In genomic region chr10:123884351-123884906, GRCh38 we compare ENCODE assay signal across 19 cellular contexts. TPM values are rescaled to one million over a fixed set of nuclear protein-coding genes. Genes with fewer than 3 reads are reported as not detected.
DNase-seq lines count a peak whose midpoint lies in the region; FAIRE-seq and TF ChIP-seq lines count a peak whose summit lies in the region.
"Had no signal": no experiment of that assay in that cellular context is flagged by ENCODE, and none has a peak within 500 bp of the region (broad histone marks: within the 10 kb centered on the region; RNA-seq: fewer than 3 reads in every experiment).

No MANE protein-coding gene starts in this region.

- H4K8ac ChIP-seq in H1 (ENCODE audit: extremely low read depth, insufficient read depth, low read length), result no peak overlapping the region

- 0 out of 2 replicates have a peak overlapping the region, but pooled peaks have one; percentile 23 for H2BK12ac ChIP-seq in H1 (ENCODE audit: low read depth, low read length)

- POLR2A ChIA-PET in H1 (lab: Charles Lee; ENCODE audit: partially characterized antibody), result no interaction called here

- no peak for TF ChIP-seq RAD21 in H1 (IDR thresholded peaks at IDR 0.05 in 1 of 2, conservative IDR thresholded peaks at IDR 0.05 in 1 of 2; ENCODE audit: low read depth in 2 of 2, low read length in 2 of 2)

- H3K56ac ChIP-seq in H1 (replicated peaks; ENCODE audit: insufficient read length, low read depth, low read length), result no peak overlapping the region

- no peaks in the 10 kb centered on the region for H3K36me3 Mint-ChIP-seq in type B pancreatic cell

- H3K79me1 ChIP-seq in H1 (ENCODE audit: low read depth, low read length), result no peaks in the 10 kb centered on the region

- TF ChIP-seq EP300 in H1 (IDR thresholded peaks at IDR 0.05; ENCODE audit: borderline replicate concordance in 1 of 2, low read depth in 2 of 2, low read length in 2 of 2), result no peak

- intact Hi-C loops in kidney (cut with DNase I), result no loop called here
- intact Hi-C loops in posterior vena cava (cut with DNase I), result no loop called here

- H3K27me3 Mint-ChIP-seq in type B pancreatic cell, result peaks cover 35% of the 10 kb centered on the region

- no peak overlapping the region for H3K4me2 ChIP-seq in H1 (ENCODE audit: insufficient read depth in 1 of 2, low read depth in 2 of 2, low read length in 2 of 2)
- H3K4me2 ChIP-seq: A549, KMS-11 had no signal

- DNase-seq in H1 (ENCODE audit: low read depth in 1 of 2, low spot score in 2 of 2) (no peak), kidney (peak; percentile 13), posterior vena cava (ENCODE audit: low spot score) (peak; percentile 52), type B pancreatic cell (ENCODE audit: extremely low spot score, unreplicated experiment) (no peak), HTR-8/SVneo (ENCODE audit: insufficient read length, low spot score) (no peak), RCC 7860 (ENCODE audit: low spot score) (no peak), GM19238 (ENCODE audit: insufficient read length, low spot score) (no peak)
- DNase-seq: CD4-positive, alpha-beta T cell; GF-D8; MV-4-11; NCI-H1694 treated with DMSO at 0.1 percent for 48 hours; NCI-H748 treated with DMSO at 0.1 percent for 48 hours; NK-92 treated with Interleukin-12 subunit alpha and Interleukin-12 subunit beta, amount 100 ng/mL, for 24 hours; SHP77 had no signal

- TF ChIP-seq CTCF in H1 (IDR thresholded peaks at IDR 0.05; ENCODE audit: control extremely low read depth in 1 of 3, insufficient read depth in 1 of 3, low read depth in 1 of 3, low read length in 3 of 3), result no peak
- no peak for TF ChIP-seq CTCF in kidney (IDR thresholded peaks at IDR 0.05; ENCODE audit: borderline replicate concordance, extremely low read depth, insufficient read depth)
- no peak for TF ChIP-seq CTCF in type B pancreatic cell (conservative IDR thresholded peaks at IDR 0.05)

- H4K20me1 ChIP-seq in H1 (replicated peaks in 1 of 2; ENCODE audit: control insufficient read depth in 1 of 2, insufficient read depth in 2 of 2, low read length in 2 of 2), result peaks cover 0 to 2% of the 10 kb centered on the region in 2 experiments

- H3K18ac ChIP-seq in H1 (ENCODE audit: extremely low read depth, low read length), result no peak overlapping the region

- no peak for TF ChIP-seq POLR2A in H1 (IDR thresholded peaks at IDR 0.05; ENCODE audit: control extremely low read depth in 1 of 2, low read depth in 2 of 2, low read length in 2 of 2)

- H2AK5ac ChIP-seq in H1 (ENCODE audit: low read depth, low read length), result no peak overlapping the region

- no peak overlapping the region for H2BK120ac ChIP-seq in H1 (replicated peaks; ENCODE audit: low read depth, low read length)

- H3K9me3 ChIP-seq in H1 (ENCODE audit: insufficient read depth in 2 of 2, low read depth in 1 of 2, low read length in 1 of 2) (no peaks in the 10 kb centered on the region), kidney (ENCODE audit: control insufficient read depth in 1 of 2, low read length in 2 of 2) (no peaks in the 10 kb centered on the region)
- H3K9me3 ChIP-seq: A549 had no signal

- H3K36me3 ChIP-seq in H1 (ENCODE audit: control insufficient read depth in 2 of 4, insufficient read depth in 4 of 4, low read length in 3 of 4), result no peaks in the 10 kb centered on the region
- no peaks in the 10 kb centered on the region for H3K36me3 ChIP-seq in kidney (ENCODE audit: control insufficient read depth in 1 of 2, insufficient read depth in 2 of 2, low read length in 2 of 2)

- 88% methylated on average over 7 of the region's 7 CpGs; no CpG with 5 or more reads in 1 of the 2 experiments for WGBS in H1 (ENCODE audit: extremely low coverage in 1 of 2, insufficient coverage in 1 of 2, insufficient read length in 1 of 2, insufficient replicate concordance in 2 of 2, low coverage in 1 of 2, low lambda C conversion rate in 2 of 2, missing lambda C conversion rate in 1 of 2), 2 experiments

- H4K5ac ChIP-seq in H1 (ENCODE audit: insufficient read length, low read depth, low read length), result no peak overlapping the region

- H2BK15ac ChIP-seq in H1 (ENCODE audit: low read length), result no peak overlapping the region

- no peak overlapping the region for H2AFZ ChIP-seq in H1 (ENCODE audit: low read length)

- no peak overlapping the region for H3K27ac ChIP-seq in H1 (ENCODE audit: low read depth, low read length)
- H3K27ac ChIP-seq in kidney (ENCODE audit: low read depth in 2 of 2, low read length in 2 of 2), result no peak overlapping the region
- H3K27ac ChIP-seq: A549, KMS-11 had no signal

- H3K23me2 ChIP-seq in H1 (ENCODE audit: low read depth, low read length), result no peaks in the 10 kb centered on the region

- CTCF ChIA-PET in H1 (lab: Charles Lee; ENCODE audit: partially characterized antibody), result no interaction called here

- peak overlapping the region; percentile 74 for H3K4me3 Mint-ChIP-seq in type B pancreatic cell
- H3K4me3 Mint-ChIP-seq: CD4-positive, alpha-beta T cell had no signal

- H3K4me1 ChIP-seq in H1 (replicated peaks in 1 of 4; ENCODE audit: control insufficient read depth in 3 of 4, insufficient read depth in 4 of 4, low read length in 3 of 4), result no peaks in the 10 kb centered on the region; a peak in 1 of 7 replicates
- H3K4me1 ChIP-seq in kidney (ENCODE audit: control insufficient read depth in 1 of 2, insufficient read depth in 1 of 2, low read depth in 1 of 2, low read length in 2 of 2), result peaks cover 0 to 2% of the 10 kb centered on the region in 2 donors
- H3K4me1 ChIP-seq: A549 had no signal

- H3K4me3 ChIP-seq in H1 (ENCODE audit: extremely low read depth in 1 of 4, insufficient read depth in 2 of 4, low read depth in 3 of 4, low read length in 4 of 4), result no peak overlapping the region
- H3K4me3 ChIP-seq in kidney (ENCODE audit: low read length in 2 of 2), result no peak overlapping the region
- H3K4me3 ChIP-seq: A549 had no signal

- H2BK5ac ChIP-seq in H1 (ENCODE audit: low read depth, low read length), result no peak overlapping the region

- H3K27me3 ChIP-seq in H1 (replicated peaks in 1 of 4; ENCODE audit: control insufficient read depth in 3 of 4, extremely low read depth in 1 of 4, insufficient read depth in 3 of 4, low read length in 3 of 4), result no peaks in the 10 kb centered on the region

- no peak overlapping the region for H2BK20ac ChIP-seq in H1 (ENCODE audit: low read length)

- no peak overlapping the region for H3K4ac ChIP-seq in H1 (replicated peaks; ENCODE audit: insufficient read length, low read depth, low read length)

- H3K27ac Mint-ChIP-seq in type B pancreatic cell, result peak overlapping the region; percentile 85
- H3K27ac Mint-ChIP-seq: CD4-positive, alpha-beta T cell had no signal

- H4K91ac ChIP-seq in H1 (replicated peaks; ENCODE audit: insufficient read length, low read length), result no peak overlapping the region

- peaks cover 14% of the 10 kb centered on the region for H3K4me1 Mint-ChIP-seq in type B pancreatic cell (ENCODE audit: unreplicated experiment)

- no peak overlapping the region for H3K9ac ChIP-seq in H1 (replicated peaks in 1 of 4; ENCODE audit: extremely low read depth in 1 of 4, low read depth in 3 of 4, low read length in 3 of 4)
- no peak overlapping the region for H3K9ac ChIP-seq in kidney (ENCODE audit: low read length in 2 of 2)
- H3K9ac ChIP-seq: KMS-11 had no signal

- H3K14ac ChIP-seq in H1 (ENCODE audit: insufficient read length), result no peak overlapping the region

- H3K23ac ChIP-seq in H1 (ENCODE audit: insufficient read length), result no peak overlapping the region

- H3K9me3 Mint-ChIP-seq in type B pancreatic cell, result no peaks in the 10 kb centered on the region
- H3K9me3 Mint-ChIP-seq: CD4-positive, alpha-beta T cell had no signal

- FAIRE-seq in H1 (lab: Jason Lieb, UNC) (no peak), kidney (lab: Jason Lieb, UNC) (no peak), HTR-8/SVneo (lab: Jason Lieb, UNC) (no peak), RCC 7860 (lab: Jason Lieb, UNC) (no peak)
- FAIRE-seq: A549, GM19239, H54 had no signal

- H3K79me2 ChIP-seq in H1 (ENCODE audit: control insufficient read depth in 1 of 2, insufficient read depth in 2 of 2, low read length in 2 of 2), result no peaks in the 10 kb centered on the region

TF ChIP-seq in H1, 55 proteins besides CTCF, POLR2A, EP300 and RAD21:
- TF ChIP-seq CHD2 (IDR thresholded peaks at IDR 0.05; ENCODE audit: low read length), result no peak
- TF ChIP-seq TBP (IDR thresholded peaks at IDR 0.05; ENCODE audit: low read depth, low read length), result no peak
- no peak for TF ChIP-seq CREB1 (IDR thresholded peaks at IDR 0.05)
- TF ChIP-seq KDM5A (IDR thresholded peaks at IDR 0.05; ENCODE audit: low read length), result no peak
- no peak for TF ChIP-seq ZNF274 (IDR thresholded peaks at IDR 0.05; ENCODE audit: borderline replicate concordance, extremely low read depth, low read length)
- TF ChIP-seq SIN3A (conservative IDR thresholded peaks at IDR 0.05 in 1 of 2, IDR thresholded peaks at IDR 0.05 in 1 of 2; ENCODE audit: low read depth in 1 of 2, low read length in 2 of 2), result no peak
- TF ChIP-seq BACH1 (IDR thresholded peaks at IDR 0.05; ENCODE audit: low read length), result no peak
- no peak for TF ChIP-seq CBX8 (IDR thresholded peaks at IDR 0.05; ENCODE audit: borderline replicate concordance, low read depth, low read length)
- no peak for TF ChIP-seq TEAD4 (IDR thresholded peaks at IDR 0.05; ENCODE audit: low read depth, low read length)
- no peak for TF ChIP-seq CEBPB (IDR thresholded peaks at IDR 0.05; ENCODE audit: low read depth, low read length)
- no peak for TF ChIP-seq HDAC6 (IDR thresholded peaks at IDR 0.05; ENCODE audit: low read depth, low read length)
- no peak for TF ChIP-seq MAFK (IDR thresholded peaks at IDR 0.05; ENCODE audit: low read depth, low read length)
- no peak for TF ChIP-seq SUZ12 (IDR thresholded peaks at IDR 0.05; ENCODE audit: low read length)
- TF ChIP-seq CBX5 (IDR thresholded peaks at IDR 0.05; ENCODE audit: low read depth, low read length), result no peak

RNA-seq across cellular contexts. Expression of gene CPXM2, which starts 7.2 kb away (rescaled TPM):
- total RNA-seq in H1 (2021; fragmentation: NEBNext Ultra II Directional; extraction: Animal tissue kit (Norgen Biotek cat#: 25700)), result 2.5 and 2.9 TPM in 2 replicates
- polyA plus RNA-seq in H1 (2011; rRNA removed) (2.3 and 2.4 TPM in 2 replicates), kidney (ENCODE audit: insufficient read depth, low read depth, low replicate concordance) (18.5 TPM)
- polyA plus RNA-seq in H1 (2011; cell fraction: cytosol; rRNA removed), result 3.1 TPM
- polyA plus RNA-seq in H1 (2011; cell fraction: nucleus; rRNA removed), result 3.8 TPM
- 2.6 to 5.1 TPM (median 3.9 TPM) in 4 replicates for polyA plus RNA-seq in H1 (2012, experiment 1 of 2)
- polyA plus RNA-seq in H1 (2012, experiment 2 of 2), result 1.0 TPM
- polyA plus RNA-seq in H1 (2013, experiment 1 of 2), result 2.9 TPM
- polyA plus RNA-seq in H1 (2013, experiment 2 of 2), result 3.0 TPM
- polyA minus RNA-seq in H1 (2011; rRNA and poly(A)+ RNA removed), result 1.6 and 2.1 TPM in 2 replicates
- 2.1 TPM for polyA minus RNA-seq in H1 (2011; cell fraction: cytosol; rRNA and poly(A)+ RNA removed)
- polyA minus RNA-seq in H1 (2011; cell fraction: nucleus; rRNA and poly(A)+ RNA removed), result 5.0 TPM
- total RNA-seq in kidney (18.1 TPM), posterior vena cava (100 to 1,000 TPM in 1 of 2 donors, 10 to 100 TPM in 1; 98.3 to 200 TPM), type B pancreatic cell (ENCODE audit: low replicate concordance) (15.0 and 51.1 TPM in 2 replicates)
- total RNA-seq: CD4-positive, alpha-beta T cell; HT-29 had no signal
- polyA plus RNA-seq: A549 had no signal

Comparison
In these comparisons a context has a peak if more than half of its experiments do, and no peak if none do; other contexts are left out.
1. DNase-seq: peak in kidney (single experiment) and posterior vena cava (single experiment); none in H1 (0 of 2), type B pancreatic cell (single experiment), HTR-8/SVneo (single experiment), RCC 7860 (single experiment) and GM19238 (single experiment).